10 cellular contexts compared by ENCODE assay signal in genomic region chr22:39437836-39438704, GRCh38. TPM values are rescaled to one million over a fixed set of nuclear protein-coding genes. Genes with fewer than 3 reads are reported as not detected.
A peak's percentile ranks its signal among the peaks of the same experiment; 100 is the strongest.
DNase-seq lines count a peak whose midpoint lies in the region; ATAC-seq, FAIRE-seq and TF ChIP-seq lines count a peak whose summit lies in the region.
"Had no signal": no experiment of that assay in that cellular context is flagged by ENCODE, and none has a peak within 500 bp of the region (broad histone marks: within the 10 kb centered on the region; RNA-seq: fewer than 3 reads in every experiment).

No MANE protein-coding gene starts in this region.

- DNase-seq in HL-60 (ENCODE audit: low read depth in 1 of 2, low spot score in 1 of 2) (peak in 1 of 2 experiments; percentile 62), adipocyte (ENCODE audit: low read depth) (no peak), HepG2 (ENCODE audit: low spot score) (no peak), NCI-H748 treated with DMSO at 0.1 percent for 48 hours (lab: John Stamatoyannopoulos, UW) (no peak), GDM1 (lab: John Stamatoyannopoulos, UW) (no peak), activated gamma-delta T cell (lab: John Stamatoyannopoulos, UW) (no peak), cerebellar cortex (ENCODE audit: low spot score) (no peak)
- DNase-seq: NCI-H226 had no signal

- H3K9me3 ChIP-seq in adipocyte (ENCODE audit: control insufficient read depth, low read length) (no peaks in the 10 kb centered on the region), HepG2 (ENCODE audit: low read length) (no peaks in the 10 kb centered on the region), subcutaneous abdominal adipose tissue (ENCODE audit: control insufficient read depth in 5 of 5, low read length in 5 of 5) (no peaks in the 10 kb centered on the region)

- 41% methylated on average over 10 of the region's 15 CpGs for WGBS in HepG2 (ENCODE audit: low lambda C conversion rate)

- in situ Hi-C loops in HepG2 (cut with HindIII; ENCODE audit: extremely low pct_ligation_motif_present, low pct_unique_long_range_greater_than_20kb) = no loop called here

- intact Hi-C loops in HepG2 (cut with micrococcal nuclease; ENCODE audit: unreplicated experiment) = no loop called here

- H4K20me1 ChIP-seq in HepG2 (ENCODE audit: insufficient read depth, low read length) = no peaks in the 10 kb centered on the region

- no TSS peak for BruUV-seq in HepG2 (replicated peaks; lab: Mats Ljungman, UMichigan)

- POLR2A ChIA-PET in HepG2 (lab: Yijun Ruan, JAX) = interaction anchor here (1.1 to 1.3 kb wide), 2 partner anchors 8 to 82 kb away, joined by 3 read pairs; partner anchors contain the start of gene ATF4

- H3K4me3 ChIP-seq in HL-60 (replicated peaks; ENCODE audit: insufficient read depth, low read length) = no peak overlapping the region
- no peak overlapping the region for H3K4me3 ChIP-seq in adipocyte (ENCODE audit: low read length)
- peak overlapping the region in 2 of 3 experiments; percentile 37 to 59; a peak in 2 of 6 replicates for H3K4me3 ChIP-seq in HepG2 (replicated peaks in 1 of 3; ENCODE audit: insufficient read depth in 1 of 3, low read depth in 2 of 3, low read length in 3 of 3)
- peak overlapping the region in 3 of 5 donors; percentile 40 to 47 (median 47) for H3K4me3 ChIP-seq in subcutaneous abdominal adipose tissue (ENCODE audit: low read depth in 1 of 5, low read length in 5 of 5)
- H3K4me3 ChIP-seq: lung had no signal

- TF ChIP-seq CTCF in HL-60 (IDR thresholded peaks at IDR 0.05; ENCODE audit: insufficient read depth, low read length) = no peak
- TF ChIP-seq CTCF in HepG2 (CRISPR knock-in tag; IDR thresholded peaks at IDR 0.05) = no peak

- ATAC-seq in HepG2 = no peak; the same call in 2 of the 3 replicates

- H2AFZ ChIP-seq in HepG2 (ENCODE audit: low read length) = no peak overlapping the region

- no peaks in the 10 kb centered on the region for H3K79me2 ChIP-seq in HepG2 (ENCODE audit: insufficient read depth, low read length)

- no peak for TF ChIP-seq POLR2A in HepG2 (IDR thresholded peaks at IDR 0.05; ENCODE audit: insufficient read depth in 1 of 2, low read depth in 2 of 2, low read length in 2 of 2)

- FAIRE-seq in HepG2 (lab: Jason Lieb, UNC) = no peak

- no peak for TF ChIP-seq RAD21 in HepG2 (CRISPR knock-in tag; IDR thresholded peaks at IDR 0.05)

- H3K9ac ChIP-seq in adipocyte (ENCODE audit: low read length) = peak overlapping the region; percentile 33
- 0 out of 2 replicates have a peak overlapping the region, but pooled peaks have one; percentile 29 for H3K9ac ChIP-seq in HepG2 (ENCODE audit: insufficient read depth, low read depth, low read length)
- H3K9ac ChIP-seq in subcutaneous abdominal adipose tissue (ENCODE audit: low read length in 5 of 5) = peak overlapping the region in 3 of 5 donors; percentile 47 to 56 (median 49)

- H3K27me3 ChIP-seq in HL-60 (ENCODE audit: insufficient read depth, poor library complexity, severe bottlenecking) = no peaks in the 10 kb centered on the region
- H3K27me3 ChIP-seq in adipocyte (replicated peaks; ENCODE audit: control insufficient read depth, insufficient read depth, low read length) = no peaks in the 10 kb centered on the region
- H3K27me3 ChIP-seq in HepG2 (ENCODE audit: control insufficient read depth in 1 of 2, insufficient read depth in 2 of 2, low read length in 2 of 2) = peaks cover 0 to 5% of the 10 kb centered on the region in 2 experiments; a peak in 1 of 5 replicates
- peaks cover 0 to 7% (median 0%) of the 10 kb centered on the region in 5 donors for H3K27me3 ChIP-seq in subcutaneous abdominal adipose tissue (ENCODE audit: control insufficient read depth in 5 of 5, insufficient read depth in 4 of 5, low read length in 5 of 5)

- peak overlapping the region; percentile 69 for H3K4me2 ChIP-seq in HepG2 (ENCODE audit: low read depth, low read length)

- H3K27ac ChIP-seq in HL-60 (replicated peaks) = peak overlapping the region; percentile 52
- no peak overlapping the region for H3K27ac ChIP-seq in HepG2 (ENCODE audit: extremely low read length, insufficient read depth, low read length)
- H3K27ac ChIP-seq in subcutaneous abdominal adipose tissue (ENCODE audit: low read depth, low read length) = no peak overlapping the region

- CTCF ChIA-PET in HepG2 (lab: Yijun Ruan, JAX; ENCODE audit: low intra/inter-chr PET ratio, low total read pairs) = no interaction called here

- H3K36me3 ChIP-seq in adipocyte (ENCODE audit: control insufficient read depth, insufficient read depth, low read length, severe bottlenecking) (no peaks in the 10 kb centered on the region), HepG2 (replicated peaks in 1 of 2; ENCODE audit: control insufficient read depth in 1 of 2, insufficient read depth in 2 of 2, low read length in 2 of 2) (no peaks in the 10 kb centered on the region), subcutaneous abdominal adipose tissue (ENCODE audit: control insufficient read depth in 5 of 5, insufficient read depth in 5 of 5, low read length in 5 of 5) (peaks cover 0 to 9% (median 8%) of the 10 kb centered on the region in 5 donors)

- peaks cover 4% of the 10 kb centered on the region for H3K4me1 ChIP-seq in adipocyte (ENCODE audit: control insufficient read depth, insufficient read depth, low read length)
- peaks cover 34% of the 10 kb centered on the region for H3K4me1 ChIP-seq in HepG2 (ENCODE audit: insufficient read depth, low read length)
- peaks cover 2 to 12% (median 10%) of the 10 kb centered on the region in 5 donors for H3K4me1 ChIP-seq in subcutaneous abdominal adipose tissue (ENCODE audit: control insufficient read depth in 5 of 5, insufficient read depth in 5 of 5, low read length in 5 of 5)

- TF ChIP-seq EP300 in HepG2 (IDR thresholded peaks at IDR 0.05; ENCODE audit: low read depth in 2 of 2, low read length in 2 of 2) (no peak), HepG2 (CRISPR knock-in tag; IDR thresholded peaks at IDR 0.05; ENCODE audit: borderline replicate concordance) (no peak)

TF ChIP-seq in HepG2, 621 proteins besides CTCF, POLR2A, EP300 and RAD21:
- peak; percentile 46 for TF ChIP-seq HNRNPK (IDR thresholded peaks at IDR 0.05; ENCODE audit: low read depth, low read length, poor library complexity, severe bottlenecking)
- peak; percentile 15 for TF ChIP-seq PCBP2 (optimal IDR thresholded peaks at IDR 0.05; ENCODE audit: low read depth, low read length, poor library complexity, severe bottlenecking)
- TF ChIP-seq AGO1 (IDR thresholded peaks at IDR 0.05; ENCODE audit: low read depth, low read length, poor library complexity, severe bottlenecking) = no peak

RNA-seq across cellular contexts. Expression of gene MGAT3, which starts 18.7 kb away (rescaled TPM):
- 0.15 TPM in 1 of 2 replicates, not detected in the other for total RNA-seq in HepG2 (2016; rRNA removed; fragmentation: Illumina TruSeq; extraction: Trizol)
- not detected in 2 replicates for total RNA-seq in HepG2 (2016; cell fraction: cytosol; rRNA removed; fragmentation: Illumina TruSeq; extraction: Trizol; ENCODE audit: low read depth)
- total RNA-seq in HepG2 (2016; cell fraction: insoluble cytoplasmic fraction; rRNA removed; fragmentation: Illumina TruSeq; extraction: Trizol) = 0.02 TPM in 1 of 2 replicates, not detected in the other
- not detected in 2 replicates for total RNA-seq in HepG2 (2016; cell fraction: membrane; rRNA removed; fragmentation: Illumina TruSeq; extraction: Trizol)
- not detected in 2 replicates for total RNA-seq in HepG2 (2016; cell fraction: nucleus; rRNA removed; fragmentation: Illumina TruSeq; extraction: Trizol)
- polyA plus RNA-seq in HepG2 (2011; rRNA removed) = 0.04 and 0.11 TPM in 2 replicates
- polyA plus RNA-seq in HepG2 (2011; cell fraction: cytosol; rRNA removed) = 0.03 and 0.11 TPM in 2 replicates
- polyA plus RNA-seq in HepG2 (2011; cell fraction: nucleus; rRNA removed) = 0.05 and 0.13 TPM in 2 replicates
- 0.08 and 0.09 TPM in 2 replicates for polyA plus RNA-seq in HepG2 (2012)
- polyA plus RNA-seq in HepG2 (2016; cell fraction: cytosol; fragmentation: Illumina TruSeq; extraction: Trizol; ENCODE audit: low read depth) = not detected in 2 replicates
- polyA plus RNA-seq in HepG2 (2016; cell fraction: insoluble cytoplasmic fraction; fragmentation: Illumina TruSeq; extraction: Trizol; ENCODE audit: low read depth) = not detected in 2 replicates
- not detected in 2 replicates for polyA plus RNA-seq in HepG2 (2016; cell fraction: membrane; fragmentation: Illumina TruSeq; extraction: Trizol; ENCODE audit: low read depth)
- polyA plus RNA-seq in HepG2 (2016; cell fraction: nucleus; fragmentation: Illumina TruSeq; extraction: Trizol; ENCODE audit: insufficient read depth, low read depth) = 0.11 TPM in 1 of 2 replicates, not detected in the other
- 0.10 and 0.33 TPM in 2 replicates for polyA minus RNA-seq in HepG2 (2011; rRNA and poly(A)+ RNA removed; ENCODE audit: low replicate concordance)
- 0.20 TPM in 1 of 2 replicates, not detected in the other for polyA minus RNA-seq in HepG2 (2011; cell fraction: cytosol; rRNA and poly(A)+ RNA removed)
- polyA minus RNA-seq in HepG2 (2011; cell fraction: nucleus; rRNA and poly(A)+ RNA removed) = not detected in 2 replicates

RNA-seq across cellular contexts. Expression of gene TAB1, which starts 38.5 kb away (rescaled TPM):
- total RNA-seq in HepG2 (2016; rRNA removed; fragmentation: Illumina TruSeq; extraction: Trizol) = 12.8 and 14.3 TPM in 2 replicates
- 2.3 and 2.9 TPM in 2 replicates for total RNA-seq in HepG2 (2016; cell fraction: cytosol; rRNA removed; fragmentation: Illumina TruSeq; extraction: Trizol; ENCODE audit: low read depth)
- total RNA-seq in HepG2 (2016; cell fraction: insoluble cytoplasmic fraction; rRNA removed; fragmentation: Illumina TruSeq; extraction: Trizol) = 11.6 and 13.1 TPM in 2 replicates
- total RNA-seq in HepG2 (2016; cell fraction: membrane; rRNA removed; fragmentation: Illumina TruSeq; extraction: Trizol) = 4.8 and 4.9 TPM in 2 replicates
- 11.8 and 13.5 TPM in 2 replicates for total RNA-seq in HepG2 (2016; cell fraction: nucleus; rRNA removed; fragmentation: Illumina TruSeq; extraction: Trizol)
- 15.9 and 22.2 TPM in 2 replicates for polyA plus RNA-seq in HepG2 (2011; rRNA removed)
- 11.2 and 19.2 TPM in 2 replicates for polyA plus RNA-seq in HepG2 (2011; cell fraction: cytosol; rRNA removed)
- polyA plus RNA-seq in HepG2 (2011; cell fraction: nucleus; rRNA removed) = 47.3 and 47.9 TPM in 2 replicates
- polyA plus RNA-seq in HepG2 (2012) = 12.7 and 15.0 TPM in 2 replicates
- polyA plus RNA-seq in HepG2 (2016; cell fraction: cytosol; fragmentation: Illumina TruSeq; extraction: Trizol; ENCODE audit: low read depth) = 1.2 and 1.7 TPM in 2 replicates
- polyA plus RNA-seq in HepG2 (2016; cell fraction: insoluble cytoplasmic fraction; fragmentation: Illumina TruSeq; extraction: Trizol; ENCODE audit: low read depth) = 11.3 and 13.8 TPM in 2 replicates
- polyA plus RNA-seq in HepG2 (2016; cell fraction: membrane; fragmentation: Illumina TruSeq; extraction: Trizol; ENCODE audit: low read depth) = 3.3 and 3.4 TPM in 2 replicates
- 22.8 and 23.0 TPM in 2 replicates for polyA plus RNA-seq in HepG2 (2016; cell fraction: nucleus; fragmentation: Illumina TruSeq; extraction: Trizol; ENCODE audit: insufficient read depth, low read depth)
- 12.7 and 34.2 TPM in 2 replicates for polyA minus RNA-seq in HepG2 (2011; rRNA and poly(A)+ RNA removed; ENCODE audit: low replicate concordance)
- polyA minus RNA-seq in HepG2 (2011; cell fraction: cytosol; rRNA and poly(A)+ RNA removed) = 9.8 and 12.7 TPM in 2 replicates
- polyA minus RNA-seq in HepG2 (2011; cell fraction: nucleus; rRNA and poly(A)+ RNA removed) = 14.4 and 15.1 TPM in 2 replicates

Comparison
In these comparisons a context has a peak if more than half of its experiments do, and no peak if none do; other contexts are left out.
1. H3K4me3 ChIP-seq: peak in HepG2 (2 of 3) and subcutaneous abdominal adipose tissue (3 of 5); none in HL-60 (single experiment) and adipocyte (single experiment).
2. Peak in every context shown above with its lines, with median percentiles within 50 percentile points of each other: H3K9ac ChIP-seq.